In genomic region chr3:173510565-173510964, GRCh38 we compare ENCODE assay signal across 25 cellular contexts.
"Had no signal": no experiment of that assay in that cellular context is flagged by ENCODE, and none has a peak within 500 bp of the region (broad histone marks: within the 10 kb centered on the region; RNA-seq: fewer than 3 reads in every experiment).

No MANE protein-coding gene starts in this region.

- H3K4me1 ChIP-seq: adrenal gland, Peyer's patch, SJSA1 had no signal

- H3K36me3 ChIP-seq: adrenal gland, Peyer's patch, SJSA1 had no signal

- H3K27ac ChIP-seq: adrenal gland, Peyer's patch, RWPE1, SJSA1 had no signal

- DNase-seq: activated CD4-positive, alpha-beta T cell treated with anti-CD3 and anti-CD28 coated beads for 48 hours; activated CD4-positive, alpha-beta T cell treated with anti-CD3 and anti-CD28 coated beads, Interleukin-2, amount 50 U/mL, for 4 hours; activated CD4-positive, CD25-positive, alpha-beta regulatory T cell treated with anti-CD3 and anti-CD28 coated beads, Interleukin-2, amount 50 U/mL, for 72 hours; activated CD8-positive, alpha-beta memory T cell treated with anti-CD3 and anti-CD28 coated beads, Interleukin-2, amount 50 U/mL, for 48 hours; activated CD8-positive, alpha-beta T cell treated with anti-CD3 and anti-CD28 coated beads, Interleukin-2, amount 10 ng/mL, durations not matched to agents 7 days and 5 days; activated naive CD4-positive, alpha-beta T cell treated with anti-CD3 and anti-CD28 coated beads, Interleukin-2, amount 50 U/mL, for 16 hours; activated naive CD8-positive, alpha-beta T cell treated with anti-CD3 and anti-CD28 coated beads, Interleukin-2, amount 10 ng/mL, durations not matched to agents 7 days and 5 days; activated T-cell treated with anti-CD3 and anti-CD28 coated beads, Interleukin-2, amount 50 U/mL, for 1 hour; adrenal gland; IMR-90; Kasumi-1; KBM-7; NCI-H1694; NCI-H2029; NCI-H2107; NCI-H526; NCI-H774; NK-92 treated with Interleukin-12 subunit alpha and Interleukin-12 subunit beta, amount 100 ng/mL, for 24 hours; OCI-M1; Peyer's patch; SHP77; T-helper 17 cell; T-helper 9 cell had no signal

- H3K4me3 ChIP-seq: adrenal gland, Peyer's patch, SJSA1 had no signal

- H3K9me3 ChIP-seq: adrenal gland, Peyer's patch, SJSA1 had no signal

- H3K27me3 ChIP-seq: adrenal gland, Peyer's patch, SJSA1 had no signal
